ENCODE assay signal across 25 cellular contexts in the genomic region with DNA sequence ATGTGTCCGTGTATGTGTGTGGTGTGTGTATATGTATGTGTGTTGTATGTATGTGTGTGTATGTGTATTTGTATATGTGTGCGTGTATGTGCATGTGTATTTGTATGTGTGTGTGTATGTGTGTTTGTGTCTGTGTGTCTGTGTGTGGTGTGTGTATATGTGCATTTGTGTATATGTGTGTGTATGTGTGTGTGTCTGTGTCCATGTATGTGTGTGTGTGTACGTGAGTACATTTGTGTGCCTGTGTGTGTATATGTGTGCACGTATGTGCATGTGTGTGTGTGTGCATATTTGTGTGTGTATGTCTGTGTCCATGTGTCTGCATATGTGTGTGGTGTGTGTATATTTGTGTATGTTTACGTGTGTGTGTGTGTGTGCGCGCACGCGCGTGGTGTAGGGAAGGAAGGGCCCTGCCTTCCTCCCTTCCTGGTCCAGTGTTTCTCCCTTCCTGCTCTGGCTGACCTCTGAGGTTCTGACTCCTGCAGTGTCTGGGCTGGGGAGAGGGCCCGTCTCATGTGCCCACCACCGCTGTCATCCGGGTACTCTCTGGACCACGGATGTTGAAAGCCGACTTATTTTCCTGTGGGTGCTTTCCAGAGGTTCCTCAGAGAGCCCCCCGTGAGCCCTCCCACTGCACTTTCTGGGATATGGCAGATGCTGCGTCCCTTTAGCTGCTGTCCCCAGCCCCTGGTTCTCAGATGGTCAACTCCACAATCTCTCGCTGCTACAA.
DNase-seq lines count a peak whose midpoint lies in the region; ATAC-seq, FAIRE-seq and TF ChIP-seq lines count a peak whose summit lies in the region.
"Had no signal": no experiment of that assay in that cellular context is flagged by ENCODE, and none has a peak within 500 bp of the region (broad histone marks: within the 10 kb centered on the region; RNA-seq: fewer than 3 reads in every experiment).

No MANE protein-coding gene starts in this region.

- no peak overlapping the region for H3K27ac ChIP-seq in lung (ENCODE audit: low read depth in 1 of 2, low read length in 1 of 2)
- H3K27ac ChIP-seq in OCI-LY7 (ENCODE audit: low read depth, low read length, poor library complexity, severe bottlenecking) = no peak overlapping the region
- H3K27ac ChIP-seq: BLaER1 treated with 17β-estradiol and CSF1 and Interleukin-3, amounts not matched to agents 10 nM and 100 nM; Peyer's patch had no signal

- no peaks in the 10 kb centered on the region for H4K20me1 ChIP-seq in OCI-LY7 (ENCODE audit: insufficient read depth, low read length)

- H3K79me2 ChIP-seq in OCI-LY7 (ENCODE audit: insufficient read depth, low read depth, low read length) = no peaks in the 10 kb centered on the region

- FAIRE-seq in bronchial epithelial cell (lab: Jason Lieb, UNC) = peak; percentile 89
- peak; percentile 99 for FAIRE-seq in urothelium cell line (lab: Jason Lieb, UNC)
- FAIRE-seq: GM18507 had no signal

- no peaks in the 10 kb centered on the region for H3K9me2 ChIP-seq in OCI-LY7 (ENCODE audit: insufficient read depth, low read length)

- H3K4me1 ChIP-seq in lung (ENCODE audit: control insufficient read depth in 2 of 2, insufficient read depth in 2 of 2, low read length in 2 of 2) = no peaks in the 10 kb centered on the region
- no peaks in the 10 kb centered on the region for H3K4me1 ChIP-seq in OCI-LY7 (ENCODE audit: insufficient read depth, low read length, poor library complexity, severe bottlenecking)
- H3K4me1 ChIP-seq: BLaER1 treated with 17β-estradiol and CSF1 and Interleukin-3, amounts not matched to agents 10 nM and 100 nM; Caco-2; Peyer's patch had no signal

- TF ChIP-seq CTCF in bronchial epithelial cell (IDR thresholded peaks at IDR 0.05; ENCODE audit: insufficient read depth, low read length, severe bottlenecking) (no peak), lung (IDR thresholded peaks at IDR 0.05; ENCODE audit: control extremely low read depth, extremely low read depth) (no peak), OCI-LY7 (conservative IDR thresholded peaks at IDR 0.05; ENCODE audit: low read length) (no peak)

- intact Hi-C loops in OCI-LY7 (cut with micrococcal nuclease; ENCODE audit: unreplicated experiment) = no loop called here

- no peak overlapping the region for H3K4me2 ChIP-seq in OCI-LY7 (ENCODE audit: low read length)
- H3K4me2 ChIP-seq: BLaER1 treated with 17β-estradiol and CSF1 and Interleukin-3, amounts not matched to agents 10 nM and 100 nM; GM23338 had no signal

- no TSS peak for BruUV-seq in OCI-LY7 (replicated peaks; lab: Mats Ljungman, UMichigan)

- H3K36me3 ChIP-seq in bronchial epithelial cell (ENCODE audit: control insufficient read depth, insufficient read depth, low read length) (no peaks in the 10 kb centered on the region), lung (ENCODE audit: control insufficient read depth in 2 of 2, insufficient read depth in 2 of 2, low read length in 2 of 2) (peaks cover 3 to 13% of the 10 kb centered on the region in 2 donors), OCI-LY7 (ENCODE audit: insufficient read depth, low read length) (no peaks in the 10 kb centered on the region)
- H3K36me3 ChIP-seq: Peyer's patch had no signal

- no peaks in the 10 kb centered on the region for H3K27me3 ChIP-seq in bronchial epithelial cell (ENCODE audit: control insufficient read depth, insufficient read depth, low read length)
- no peaks in the 10 kb centered on the region for H3K27me3 ChIP-seq in lung (ENCODE audit: control insufficient read depth, insufficient read depth)
- H3K27me3 ChIP-seq: BLaER1 treated with 17β-estradiol and CSF1 and Interleukin-3, amounts not matched to agents 10 nM and 100 nM; Peyer's patch had no signal

- H3K4me3 ChIP-seq in bronchial epithelial cell (ENCODE audit: low read depth, low read length) (no peak overlapping the region), lung (no peak overlapping the region), OCI-LY7 (ENCODE audit: low read depth, low read length, poor library complexity, severe bottlenecking) (no peak overlapping the region)
- H3K4me3 ChIP-seq: BLaER1 treated with 17β-estradiol and CSF1 and Interleukin-3, amounts not matched to agents 10 nM and 100 nM; GM23338; Peyer's patch had no signal

- 67 to 74% methylated on average over 18 of the region's 18 CpGs for WGBS in lung, 2 donors

- no peak for ATAC-seq in lung (ENCODE audit: insufficient read depth, low FRiP score)
- ATAC-seq: GM23338, SK-N-SH treated with all-trans-retinoic acid at 6 μM for 48 hours had no signal

- no peak overlapping the region for H2AFZ ChIP-seq in OCI-LY7 (ENCODE audit: low read length)
- H2AFZ ChIP-seq: GM23338 had no signal

- H3K9me3 ChIP-seq in lung (ENCODE audit: control insufficient read depth in 2 of 2, insufficient read depth in 1 of 2, low read length in 1 of 2) (peaks cover 0 to 8% of the 10 kb centered on the region in 2 donors), OCI-LY7 (ENCODE audit: low read length) (no peaks in the 10 kb centered on the region)

- POLR2A ChIA-PET in HEK293T (lab: Yijun Ruan, JAX) = no interaction called here
- POLR2A ChIA-PET in OCI-LY7 (lab: Charles Lee) = no interaction called here

- DNase-seq in HEK293T (ENCODE audit: extremely low spot score) = no peak
- DNase-seq in bronchial epithelial cell (ENCODE audit: low read depth) = no peak
- DNase-seq in lung (ENCODE audit: low spot score) = peak; percentile 19
- DNase-seq in urothelium cell line (ENCODE audit: low spot score) = no peak
- no peak for DNase-seq in retina
- no peak for DNase-seq in NCI-H526 (lab: John Stamatoyannopoulos, UW)
- no peak for DNase-seq in OCI-LY7 (ENCODE audit: low spot score)
- DNase-seq: Caco-2; CD4-positive, alpha-beta memory T cell; DMS 273 treated with DMSO at 0.1 percent for 48 hours; DMS79 treated with DMSO at 0.1 percent for 48 hours; HCEC 1CT; KG1; NCI-H1105; NCI-H146; NCI-H2029; NCI-H2227 treated with DMSO at 0.1 percent for 48 hours; NCI-H510A treated with DMSO at 0.1 percent for 48 hours; NCI-H774; NK-92 treated with Interleukin-12 subunit alpha and Interleukin-12 subunit beta, amount 100 ng/mL, for 24 hours; Peyer's patch had no signal

- CTCF ChIA-PET in HEK293T (lab: Yijun Ruan, JAX) = no interaction called here
- CTCF ChIA-PET in OCI-LY7 (lab: Charles Lee; ENCODE audit: unreplicated experiment) = no interaction called here

TF ChIP-seq in HEK293T, 16 proteins besides CTCF, POLR2A, EP300 and RAD21:
- no peak for TF ChIP-seq ARNT (IDR thresholded peaks at IDR 0.05)
- TF ChIP-seq ELF4 (IDR thresholded peaks at IDR 0.05) = 0 out of 2 replicates have a peak, but pooled peaks have one; percentile 9
- no peak for TF ChIP-seq ZNF384 (IDR thresholded peaks at IDR 0.05)
- 0 out of 2 replicates have a peak, but pooled peaks have one; percentile 15 for TF ChIP-seq TARDBP (IDR thresholded peaks at IDR 0.05)
- TF ChIP-seq SP1 (IDR thresholded peaks at IDR 0.05) = no peak
- TF ChIP-seq CTBP1 (IDR thresholded peaks at IDR 0.05; ENCODE audit: borderline replicate concordance) = no peak
- no peak for TF ChIP-seq BHLHE40 (IDR thresholded peaks at IDR 0.05; ENCODE audit: borderline replicate concordance)
